In genomic region chr16:30541502-30542329, GRCh38 we compare ENCODE assay signal across 1 cellular context.
TF ChIP-seq lines count a peak whose summit lies in the region.

No MANE protein-coding gene starts in this region.

TF ChIP-seq in endothelial cell of umbilical vein, 7 proteins besides CTCF, POLR2A, EP300 and RAD21:
- TF ChIP-seq GATA2 (IDR thresholded peaks at IDR 0.05; ENCODE audit: insufficient read depth, insufficient read length, low read depth, low read length), result no peak
- TF ChIP-seq MYC (IDR thresholded peaks at IDR 0.05; ENCODE audit: low read depth, low read length), result no peak
- TF ChIP-seq FOS (IDR thresholded peaks at IDR 0.05; ENCODE audit: borderline replicate concordance, insufficient read depth, low read length), result peak; percentile 60
- TF ChIP-seq MAX (IDR thresholded peaks at IDR 0.05; ENCODE audit: insufficient read depth, insufficient read length), result no peak
- no peak for TF ChIP-seq POLR2AphosphoS5 (IDR thresholded peaks at IDR 0.05; ENCODE audit: insufficient read depth, low read depth, low read length)
- peak; percentile 73 for TF ChIP-seq JUN (IDR thresholded peaks at IDR 0.05; ENCODE audit: borderline replicate concordance, insufficient read depth, insufficient read length, low read depth)
- no peak for TF ChIP-seq EZH2 (IDR thresholded peaks at IDR 0.05; ENCODE audit: borderline replicate concordance, low read depth, low read length, severe bottlenecking)
